In the genomic region with DNA sequence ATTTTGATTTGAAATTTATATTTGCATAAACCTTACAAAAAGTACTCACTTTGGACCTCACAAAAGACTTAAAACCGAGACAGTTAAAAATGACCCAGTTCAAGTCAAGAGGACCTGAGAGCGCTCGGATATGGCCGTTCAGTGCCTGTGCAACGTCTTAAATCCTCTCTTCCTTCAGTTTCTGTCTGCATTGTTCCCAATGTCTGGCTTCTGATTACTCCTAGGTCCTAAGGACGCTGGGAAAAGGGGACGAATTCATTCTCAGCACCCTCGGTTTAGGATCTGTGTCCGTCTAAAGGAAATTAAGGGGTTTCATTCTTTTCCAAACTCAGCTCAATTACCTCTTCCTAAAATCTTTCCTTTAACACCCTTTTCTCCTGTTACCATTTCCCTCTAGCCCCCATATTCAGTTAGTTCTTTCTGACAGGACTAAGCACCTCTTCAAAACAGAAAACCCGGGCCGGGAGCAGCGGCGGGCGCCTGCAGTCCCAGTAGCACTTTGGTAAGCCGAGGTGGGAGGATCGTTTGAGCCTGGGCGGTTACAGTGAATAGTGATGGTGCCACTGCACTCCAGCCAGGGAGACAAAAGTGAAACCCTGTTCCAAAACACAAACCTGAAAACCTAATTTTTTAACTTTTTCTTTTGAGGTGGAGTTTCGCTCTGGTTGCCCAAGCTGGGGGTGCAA, we compare ENCODE assay signal across 9 cellular contexts. TPM values are rescaled to one million over a fixed set of nuclear protein-coding genes. Genes with fewer than 3 reads are reported as not detected.
A peak's percentile ranks its signal among the peaks of the same experiment; 100 is the strongest.
DNase-seq lines count a peak whose midpoint lies in the region; ATAC-seq and TF ChIP-seq lines count a peak whose summit lies in the region.
"Had no signal": no experiment of that assay in that cellular context is flagged by ENCODE, and none has a peak within 500 bp of the region (broad histone marks: within the 10 kb centered on the region; RNA-seq: fewer than 3 reads in every experiment).

No MANE protein-coding gene starts in this region.

- peaks cover 57% of the 10 kb centered on the region for H3K27me3 Mint-ChIP-seq in central memory CD8-positive, alpha-beta T cell

- H3K4me1 Mint-ChIP-seq in central memory CD8-positive, alpha-beta T cell = peaks cover 11% of the 10 kb centered on the region

- H3K18ac ChIP-seq in mesendoderm (ENCODE audit: low read length) = peak overlapping the region; percentile 62

- no peaks in the 10 kb centered on the region for H3K36me3 Mint-ChIP-seq in central memory CD8-positive, alpha-beta T cell (ENCODE audit: insufficient read depth)

- H3K4me1 ChIP-seq in mesendoderm (ENCODE audit: control insufficient read depth, low read depth, low read length) (peaks cover 10% of the 10 kb centered on the region), testis (no peaks in the 10 kb centered on the region), gastroesophageal sphincter (peaks cover 0 to 14% (median 0%) of the 10 kb centered on the region in 3 donors)
- H3K4me1 ChIP-seq: BE2C had no signal

- H3K36me3 ChIP-seq in mesendoderm (ENCODE audit: control insufficient read depth, insufficient read depth, low read length) (peaks cover 18% of the 10 kb centered on the region), testis (ENCODE audit: low read depth, missing control alignments) (no peaks in the 10 kb centered on the region), gastroesophageal sphincter (no peaks in the 10 kb centered on the region)
- H3K36me3 ChIP-seq: BE2C had no signal

- peak overlapping the region; percentile 81 for H3K4me3 ChIP-seq in mesendoderm (ENCODE audit: low read length)
- peak overlapping the region; percentile 10 to 56 for H3K4me3 ChIP-seq in testis
- peak overlapping the region in 1 of 2 donors; percentile 39 for H3K4me3 ChIP-seq in gastroesophageal sphincter

- no peak overlapping the region for H4K5ac ChIP-seq in mesendoderm (ENCODE audit: low read length)

- H2BK120ac ChIP-seq in mesendoderm (ENCODE audit: low read depth, low read length) = no peak overlapping the region

- peak overlapping the region; percentile 4 for H2AK5ac ChIP-seq in mesendoderm (ENCODE audit: low read length)

- DNase-seq in activated T-cell treated with anti-CD3 and anti-CD28 coated beads for 48 hours (ENCODE audit: low read depth) (peak; percentile 10), activated T-cell treated with anti-CD3 and anti-CD28 coated beads for 4 hours (no peak), mesendoderm (peak; percentile 79), testis (peak; percentile 48), head of caudate nucleus (no peak), NCI-H526 treated with DMSO at 0.1 percent for 48 hours (lab: John Stamatoyannopoulos, UW) (no peak)
- no peak for DNase-seq in central memory CD8-positive, alpha-beta T cell (ENCODE audit: low spot score in 2 of 2)
- DNase-seq: BE2C had no signal

- peaks cover 55% of the 10 kb centered on the region for H3K79me2 ChIP-seq in mesendoderm (ENCODE audit: control insufficient read depth, insufficient read depth, low read length)

- H3K9me3 Mint-ChIP-seq in central memory CD8-positive, alpha-beta T cell = no peaks in the 10 kb centered on the region

- WGBS in mesendoderm (ENCODE audit: extremely low coverage, insufficient coverage, low lambda C conversion rate) = no CpG with 5 or more reads among the region's 18 CpGs
- 3 to 5% methylated on average over 18 of the region's 18 CpGs for WGBS in testis, 2 donors
- 8 to 20% methylated on average over 10 to 14 of the region's 18 CpGs for WGBS in gastroesophageal sphincter (ENCODE audit: low coverage in 1 of 2), 2 donors

- no peak for ATAC-seq in central memory CD8-positive, alpha-beta T cell (replicated peaks; ENCODE audit: extremely low read depth, poor library complexity, severe bottlenecking)
- no peak for ATAC-seq in gastroesophageal sphincter

- peak overlapping the region; percentile 86 for H3K9ac ChIP-seq in mesendoderm (ENCODE audit: low read length)

- peak overlapping the region; percentile 47 for H3K4me3 Mint-ChIP-seq in central memory CD8-positive, alpha-beta T cell

- no peak for TF ChIP-seq EP300 in gastroesophageal sphincter (IDR thresholded peaks at IDR 0.05)

- H3K27me3 ChIP-seq in mesendoderm (ENCODE audit: insufficient read depth, low read length, poor library complexity) (no peaks in the 10 kb centered on the region), testis (no peaks in the 10 kb centered on the region), gastroesophageal sphincter (peaks cover 7% of the 10 kb centered on the region)
- H3K27me3 ChIP-seq: BE2C had no signal

- H3K4me2 ChIP-seq in mesendoderm (ENCODE audit: low read length) = peak overlapping the region; percentile 29

- no peak for TF ChIP-seq CTCF in testis (IDR thresholded peaks at IDR 0.05)
- no peak for TF ChIP-seq CTCF in gastroesophageal sphincter (IDR thresholded peaks at IDR 0.05)

- TF ChIP-seq POLR2A in testis (IDR thresholded peaks at IDR 0.05) = no peak
- TF ChIP-seq POLR2A in gastroesophageal sphincter (IDR thresholded peaks at IDR 0.05) = no peak

- H3K23ac ChIP-seq in mesendoderm (ENCODE audit: low read length) = no peak overlapping the region

- no peak overlapping the region for H4K8ac ChIP-seq in mesendoderm (ENCODE audit: low read depth, low read length)

- H3K79me1 ChIP-seq in mesendoderm (ENCODE audit: low read length) = peaks cover 7% of the 10 kb centered on the region

- H3K9me3 ChIP-seq in testis (no peaks in the 10 kb centered on the region), gastroesophageal sphincter (no peaks in the 10 kb centered on the region)
- H3K9me3 ChIP-seq: BE2C had no signal

- H3K56ac ChIP-seq in mesendoderm (ENCODE audit: low read length) = peak overlapping the region; percentile 86

- no peak overlapping the region for H3K27ac Mint-ChIP-seq in central memory CD8-positive, alpha-beta T cell (ENCODE audit: low read depth)

- H3K27ac ChIP-seq in mesendoderm (ENCODE audit: low read depth, low read length) = peak overlapping the region; percentile 84
- H3K27ac ChIP-seq in testis = no peak overlapping the region
- H3K27ac ChIP-seq in gastroesophageal sphincter = no peak overlapping the region

- no peak overlapping the region for H2BK15ac ChIP-seq in mesendoderm (replicated peaks; ENCODE audit: low read depth)

- no peak overlapping the region for H2BK5ac ChIP-seq in mesendoderm (ENCODE audit: low read length)

- H3K4ac ChIP-seq in mesendoderm (ENCODE audit: low read depth, low read length) = peak overlapping the region; percentile 89

- intact Hi-C loops in testis (cut with DNase I; ENCODE audit: low total_unique reads) = no loop called here
- intact Hi-C loops in head of caudate nucleus (cut with DNase I) = no loop called here

RNA-seq across cellular contexts. Expression of a gene that starts 0.9 kb away (rescaled TPM):
- 418 TPM for polyA plus RNA-seq in mesendoderm (2013, experiment 1 of 2)
- polyA plus RNA-seq in mesendoderm (2013, experiment 2 of 2) = 427 TPM
- total RNA-seq in testis = 10 to 100 TPM; 14.6 to 16.9 TPM
- 8.8 TPM for polyA plus RNA-seq in testis (ENCODE audit: insufficient read depth, low read depth, low replicate concordance)
- total RNA-seq in gastroesophageal sphincter = not detected

RNA-seq across cellular contexts. Expression of a gene that starts 20.1 kb away (rescaled TPM):
- polyA plus RNA-seq in mesendoderm (2013, experiment 1 of 2) = 6.9 TPM
- polyA plus RNA-seq in mesendoderm (2013, experiment 2 of 2) = 7.2 TPM
- total RNA-seq in testis (10 to 100 TPM in 1 of 2 donors, 1 to 10 TPM in 1; 6.6 to 10.2 TPM), gastroesophageal sphincter (not detected)
- polyA plus RNA-seq in testis (ENCODE audit: insufficient read depth, low read depth, low replicate concordance) = 4.9 TPM

Comparison
In these comparisons a context has a peak if more than half of its experiments do, and no peak if none do; other contexts are left out.
1. DNase-seq: peak in activated T-cell treated with anti-CD3 and anti-CD28 coated beads for 48 hours (single experiment), mesendoderm (single experiment) and testis (single experiment); none in activated T-cell treated with anti-CD3 and anti-CD28 coated beads for 4 hours (single experiment), central memory CD8-positive, alpha-beta T cell (0 of 2), head of caudate nucleus (0 of 42) and NCI-H526 treated with DMSO at 0.1 percent for 48 hours (single experiment).
2. RNA of a gene that starts 0.9 kb away (total RNA-seq): 14.6 to 16.9 TPM in testis; not detected in gastroesophageal sphincter; every median in the first group is over 10 times any median in the second.
3. RNA of a gene that starts 20.1 kb away (total RNA-seq): 6.6 to 10.2 TPM in testis; not detected in gastroesophageal sphincter; every median in the first group is over 4 times any median in the second.